Comparison of ENCODE assay signal across 23 cellular contexts in genomic region chr9:80893190-80893589, GRCh38.
A peak's percentile ranks its signal among the peaks of the same experiment; 100 is the strongest.
DNase-seq lines count a peak whose midpoint lies in the region; ATAC-seq, FAIRE-seq and TF ChIP-seq lines count a peak whose summit lies in the region.
"Had no signal": no experiment of that assay in that cellular context is flagged by ENCODE, and none has a peak within 500 bp of the region (broad histone marks: within the 10 kb centered on the region; RNA-seq: fewer than 3 reads in every experiment).

No MANE protein-coding gene starts in this region.

- no peaks in the 10 kb centered on the region for H4K20me1 ChIP-seq in HepG2 (ENCODE audit: insufficient read depth, low read length)
- H4K20me1 ChIP-seq in K562 (replicated peaks; ENCODE audit: control insufficient read depth, insufficient read depth, low read length): no peaks in the 10 kb centered on the region
- H4K20me1 ChIP-seq: BLaER1 had no signal

- H3K27ac ChIP-seq in HepG2 (ENCODE audit: extremely low read length, insufficient read depth, low read length) (no peak overlapping the region), right lobe of liver (no peak overlapping the region), K562 (ENCODE audit: extremely low read depth, low read depth, low read length) (no peak overlapping the region)
- H3K27ac ChIP-seq: 22Rv1, BLaER1 had no signal

- intact Hi-C loops in HepG2 (cut with micrococcal nuclease; ENCODE audit: unreplicated experiment) (no loop called here), right lobe of liver (cut with DNase I) (no loop called here), K562 (cut with micrococcal nuclease) (no loop called here), mucosa of descending colon (cut with DNase I, micrococcal nuclease) (no loop called here)

- no peak overlapping the region for H2AFZ ChIP-seq in HepG2 (ENCODE audit: low read length)
- no peak overlapping the region for H2AFZ ChIP-seq in K562 (ENCODE audit: low read depth, low read length)

- no peaks in the 10 kb centered on the region for H3K27me3 ChIP-seq in HepG2 (ENCODE audit: control insufficient read depth in 1 of 2, insufficient read depth in 2 of 2, low read length in 2 of 2)
- H3K27me3 ChIP-seq in right lobe of liver: no peaks in the 10 kb centered on the region
- H3K27me3 ChIP-seq in K562 (ENCODE audit: control insufficient read depth in 2 of 2, insufficient read depth in 2 of 2, low read length in 2 of 2): no peaks in the 10 kb centered on the region
- H3K27me3 ChIP-seq: BE2C, BLaER1 had no signal

- H3K4me1 ChIP-seq in HepG2 (ENCODE audit: insufficient read depth, low read length): no peaks in the 10 kb centered on the region
- H3K4me1 ChIP-seq in right lobe of liver: no peaks in the 10 kb centered on the region
- no peaks in the 10 kb centered on the region for H3K4me1 ChIP-seq in K562 (replicated peaks in 1 of 2; ENCODE audit: control insufficient read depth in 2 of 2, insufficient read depth in 2 of 2, low read length in 2 of 2)
- H3K4me1 ChIP-seq in mucosa of descending colon (ENCODE audit: low read depth): no peaks in the 10 kb centered on the region
- H3K4me1 ChIP-seq: BE2C, BLaER1 had no signal

- H3K4me3 ChIP-seq in HepG2 (replicated peaks in 1 of 3; ENCODE audit: insufficient read depth in 1 of 3, low read depth in 2 of 3, low read length in 3 of 3) (no peak overlapping the region), right lobe of liver (no peak overlapping the region), K562 (no peak overlapping the region), mucosa of descending colon (no peak overlapping the region)
- H3K4me3 ChIP-seq: BLaER1, GM12878 had no signal

- no peaks in the 10 kb centered on the region for H3K79me2 ChIP-seq in HepG2 (ENCODE audit: insufficient read depth, low read length)
- no peaks in the 10 kb centered on the region for H3K79me2 ChIP-seq in K562 (ENCODE audit: control insufficient read depth, insufficient read depth, low read length)

- H3K9ac ChIP-seq in HepG2 (ENCODE audit: insufficient read depth, low read depth, low read length) (no peak overlapping the region), K562 (ENCODE audit: insufficient read depth in 1 of 2, low read depth in 2 of 2, low read length in 2 of 2) (no peak overlapping the region)
- H3K9ac ChIP-seq: BLaER1 had no signal

- ATAC-seq in HepG2 (no peak), right lobe of liver (no peak), K562 (no peak), mucosa of descending colon (no peak)
- ATAC-seq: GM12878 had no signal

- POLR2A ChIA-PET in HepG2 (lab: Yijun Ruan, JAX): no interaction called here
- POLR2A ChIA-PET in K562 (lab: Yijun Ruan, JAX): no interaction called here

- H3K36me3 ChIP-seq in HepG2 (replicated peaks in 1 of 2; ENCODE audit: control insufficient read depth in 1 of 2, insufficient read depth in 2 of 2, low read length in 2 of 2) (no peaks in the 10 kb centered on the region), right lobe of liver (no peaks in the 10 kb centered on the region), K562 (ENCODE audit: control insufficient read depth, insufficient read depth, low read length) (no peaks in the 10 kb centered on the region), mucosa of descending colon (ENCODE audit: low read depth) (no peaks in the 10 kb centered on the region)
- H3K36me3 ChIP-seq: BE2C, BLaER1 had no signal

- TF ChIP-seq POLR2A in HepG2 (IDR thresholded peaks at IDR 0.05; ENCODE audit: insufficient read depth in 1 of 2, low read depth in 2 of 2, low read length in 2 of 2) (no peak), right lobe of liver (IDR thresholded peaks at IDR 0.05) (no peak), K562 (conservative IDR thresholded peaks at IDR 0.05) (no peak)

- in situ Hi-C loops in HepG2 (cut with HindIII; ENCODE audit: extremely low pct_ligation_motif_present, low pct_unique_long_range_greater_than_20kb) (no loop called here), K562 (cut with MboI) (no loop called here)

- TF ChIP-seq EP300 in HepG2 (IDR thresholded peaks at IDR 0.05; ENCODE audit: low read depth in 2 of 2, low read length in 2 of 2): no peak
- TF ChIP-seq EP300 in HepG2 (CRISPR knock-in tag; IDR thresholded peaks at IDR 0.05; ENCODE audit: borderline replicate concordance): no peak
- TF ChIP-seq EP300 in K562 (IDR thresholded peaks at IDR 0.05; ENCODE audit: low read length): no peak

- H3K9me3 ChIP-seq in HepG2 (ENCODE audit: low read length) (peaks cover 13% of the 10 kb centered on the region), right lobe of liver (peaks cover 0 to 4% (median 0%) of the 10 kb centered on the region in 4 donors), K562 (replicated peaks; ENCODE audit: control insufficient read depth, insufficient read depth, low read depth, low read length) (no peaks in the 10 kb centered on the region), mucosa of descending colon (peaks cover 8% of the 10 kb centered on the region)
- H3K9me3 ChIP-seq: BE2C had no signal

- BruUV-seq in HepG2 (replicated peaks; lab: Mats Ljungman, UMichigan) (no TSS peak), K562 (replicated peaks; lab: Mats Ljungman, UMichigan) (no TSS peak)

- no peak overlapping the region for H3K4me2 ChIP-seq in HepG2 (ENCODE audit: low read depth, low read length)
- H3K4me2 ChIP-seq in K562 (ENCODE audit: insufficient read depth, low read length): no peak overlapping the region
- H3K4me2 ChIP-seq: BLaER1 had no signal

- no peak for DNase-seq in HepG2 (ENCODE audit: low spot score)
- DNase-seq in right lobe of liver: no peak
- DNase-seq in K562 (ENCODE audit: extremely low read depth in 1 of 4, low spot score in 3 of 4): no peak
- DNase-seq in HK-2 (ENCODE audit: unreplicated experiment): no peak
- no peak for DNase-seq in mucosa of descending colon
- DNase-seq: ACHN; BE2C; C1 segment of cervical spinal cord; CD4-positive, alpha-beta memory T cell; CD4-positive, CD25-positive, alpha-beta regulatory T cell; CD8-positive, alpha-beta memory T cell; COR-L47; DMS 273 treated with DMSO at 0.1 percent for 48 hours; DMS153; DMS53; DMS79; DND-41; GDM1 had no signal

- FAIRE-seq in HepG2 (lab: Jason Lieb, UNC): no peak
- FAIRE-seq in K562 (lab: Jason Lieb, UNC): no peak
- FAIRE-seq: GM12878, GM12892, GM18507 had no signal

- no peak for TF ChIP-seq RAD21 in HepG2 (CRISPR knock-in tag; IDR thresholded peaks at IDR 0.05)
- no peak for TF ChIP-seq RAD21 in K562 (CRISPR knock-in tag; conservative IDR thresholded peaks at IDR 0.05 in 1 of 2, IDR thresholded peaks at IDR 0.05 in 1 of 2)

- H3K9me1 ChIP-seq in K562 (ENCODE audit: control insufficient read depth, insufficient read depth, low read length): no peaks in the 10 kb centered on the region

- WGBS in HepG2 (ENCODE audit: low lambda C conversion rate): 3% methylated on average over 2 of the region's 2 CpGs
- 51% methylated on average over 2 of the region's 2 CpGs for WGBS in right lobe of liver (ENCODE audit: insufficient coverage, low coverage, low lambda C conversion rate, missing lambda C conversion rate)
- 4% methylated on average over 2 of the region's 2 CpGs for WGBS in K562 (ENCODE audit: insufficient coverage, low coverage, missing lambda C conversion rate)

- no peak for TF ChIP-seq CTCF in HepG2 (CRISPR knock-in tag; IDR thresholded peaks at IDR 0.05)
- TF ChIP-seq CTCF in right lobe of liver (IDR thresholded peaks at IDR 0.05): no peak
- TF ChIP-seq CTCF in K562 (IDR thresholded peaks at IDR 0.05 in 2 of 3, conservative IDR thresholded peaks at IDR 0.05 in 1 of 3; ENCODE audit: insufficient read depth in 2 of 3, low read depth in 1 of 3, low read length in 3 of 3): no peak
- TF ChIP-seq CTCF in mucosa of descending colon (IDR thresholded peaks at IDR 0.05): no peak

- CTCF ChIA-PET in HepG2 (lab: Yijun Ruan, JAX; ENCODE audit: low intra/inter-chr PET ratio, low total read pairs) (no interaction called here), K562 (lab: Yijun Ruan, JAX; ENCODE audit: low intra/inter-chr PET ratio) (no interaction called here)

TF ChIP-seq in HepG2, 621 proteins besides CTCF, POLR2A, EP300 and RAD21:
- TF ChIP-seq MAFK (conservative IDR thresholded peaks at IDR 0.05 in 1 of 2, IDR thresholded peaks at IDR 0.05 in 1 of 2; ENCODE audit: low read length in 2 of 2) (peak; percentile 88 to 95), MAFF (IDR thresholded peaks at IDR 0.05; ENCODE audit: low read depth, low read length) (peak; percentile 91), ZNF597 (CRISPR knock-in tag; IDR thresholded peaks at IDR 0.05) (no peak)

TF ChIP-seq in K562, 482 proteins besides CTCF, POLR2A, EP300 and RAD21:
- TF ChIP-seq NR1H2 (CRISPR knock-in tag; IDR thresholded peaks at IDR 0.05) (no peak), MAFK (IDR thresholded peaks at IDR 0.05; ENCODE audit: low read length) (peak; percentile 57), MAFF (IDR thresholded peaks at IDR 0.05; ENCODE audit: low read length) (peak; percentile 49; the same call in 1 of the 2 replicates), ZNF316 (IDR thresholded peaks at IDR 0.05) (peak; percentile 41; the same call in 1 of the 2 replicates), RAD51 (IDR thresholded peaks at IDR 0.05; ENCODE audit: borderline replicate concordance, low read depth) (no peak), NFE2 (IDR thresholded peaks at IDR 0.05; ENCODE audit: low read depth) (no peak), ARID3B (CRISPR knock-in tag; IDR thresholded peaks at IDR 0.05; ENCODE audit: borderline replicate concordance) (no peak)

Comparison
In these comparisons a context has a peak if more than half of its experiments do, and no peak if none do; other contexts are left out.
1. Of the 241 proteins assayed by ChIP-seq in both HepG2 and K562: peak only in HepG2: none; only in K562: none; in both: MAFF and MAFK; in neither: 239.